In the genomic region with DNA sequence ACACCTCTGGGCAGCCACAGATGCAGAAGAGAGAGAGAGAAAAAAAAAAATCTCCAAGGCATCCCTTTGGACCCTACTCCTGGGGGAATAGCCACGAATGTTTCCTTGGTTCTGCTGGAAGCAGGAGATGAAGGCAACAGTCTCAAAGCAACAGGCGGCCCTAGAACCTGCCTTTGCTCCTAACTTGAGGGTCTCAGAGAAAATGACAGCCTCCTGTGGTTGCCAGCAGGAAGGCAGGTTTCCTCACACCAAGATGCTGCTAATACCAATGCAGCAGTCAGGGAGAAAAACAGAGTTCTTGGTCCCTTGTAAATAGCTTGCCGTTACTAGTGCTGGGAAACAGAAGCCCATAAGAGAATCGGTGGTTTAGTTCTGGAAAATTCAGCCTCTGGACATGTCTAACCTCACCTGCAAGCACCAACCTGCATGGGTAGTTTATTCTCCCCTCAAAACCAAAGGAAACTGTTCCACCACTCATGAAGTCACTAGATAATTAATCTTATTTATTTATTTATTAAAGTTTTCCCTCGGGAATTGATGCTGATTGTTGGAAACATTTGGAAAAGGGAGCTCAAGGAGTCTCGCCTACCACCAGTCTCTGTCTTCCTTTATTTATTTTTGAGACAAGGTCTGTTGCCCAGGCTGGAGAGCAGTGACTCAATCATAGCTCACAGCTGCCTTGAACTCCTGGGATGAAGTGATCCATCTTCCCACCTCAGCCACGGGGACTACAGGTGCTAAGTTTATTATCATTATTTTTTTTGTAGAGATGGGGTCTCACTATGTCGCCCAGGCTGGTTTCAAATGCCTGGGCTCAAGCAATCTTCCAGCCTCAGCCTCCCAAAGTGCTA, we compare ENCODE assay signal across 9 cellular contexts. TPM values are rescaled to one million over a fixed set of nuclear protein-coding genes. Genes with fewer than 3 reads are reported as not detected.
DNase-seq lines count a peak whose midpoint lies in the region; ATAC-seq and TF ChIP-seq lines count a peak whose summit lies in the region.
"Had no signal": no experiment of that assay in that cellular context is flagged by ENCODE, and none has a peak within 500 bp of the region (broad histone marks: within the 10 kb centered on the region; RNA-seq: fewer than 3 reads in every experiment).

No MANE protein-coding gene starts in this region.

- no peak overlapping the region for H3K9ac ChIP-seq in iPS-20b (ENCODE audit: low read depth, low read length)

- H3K4me3 ChIP-seq in iPS-20b (ENCODE audit: low read length): peak overlapping the region; percentile 70; the same call in 1 of the 2 replicates
- peak overlapping the region; percentile 52 to 70 (median 58) for H3K4me3 ChIP-seq in stomach

- peak overlapping the region; percentile 63 for H3K4me3 Mint-ChIP-seq in WTC11
- H3K4me3 Mint-ChIP-seq in stimulated activated memory B cell treated with anti-CD40 and anti-IgM and Interleukin-4, amounts not matched to agents 10 μg/mL and 1 μg/mL and 100 μg/mL, for 72 hours: no peak overlapping the region

- no peaks in the 10 kb centered on the region for H3K36me3 Mint-ChIP-seq in WTC11
- H3K36me3 Mint-ChIP-seq in stimulated activated memory B cell treated with anti-CD40 and anti-IgM and Interleukin-4, amounts not matched to agents 10 μg/mL and 1 μg/mL and 100 μg/mL, for 72 hours: no peaks in the 10 kb centered on the region

- peaks cover 37% of the 10 kb centered on the region for H3K4me1 Mint-ChIP-seq in WTC11
- peaks cover 6% of the 10 kb centered on the region for H3K4me1 Mint-ChIP-seq in stimulated activated memory B cell treated with anti-CD40 and anti-IgM and Interleukin-4, amounts not matched to agents 10 μg/mL and 1 μg/mL and 100 μg/mL, for 72 hours

- no peaks in the 10 kb centered on the region for H3K9me3 ChIP-seq in iPS-20b (ENCODE audit: insufficient read depth, low read depth, low read length)
- H3K9me3 ChIP-seq in stomach: no peaks in the 10 kb centered on the region

- CTCF ChIA-PET in WTC11 (lab: Charles Lee): interaction anchor here (1.0 to 4.7 kb wide), 3 partner anchors 23 to 62 kb away, joined by 3 to 19 read pairs (median 3); no protein-coding TSS in a partner anchor

- TF ChIP-seq CTCF in WTC11 (IDR thresholded peaks at IDR 0.05) (no peak), stomach (IDR thresholded peaks at IDR 0.05) (no peak)

- ATAC-seq in WTC11: peak; percentile 47
- no peak for ATAC-seq in stimulated activated memory B cell treated with anti-CD40 and anti-IgM and Interleukin-4, amounts not matched to agents 10 μg/mL and 1 μg/mL and 100 μg/mL, for 72 hours

- no peak overlapping the region for H3K27ac Mint-ChIP-seq in WTC11
- no peak overlapping the region for H3K27ac Mint-ChIP-seq in stimulated activated memory B cell treated with anti-CD40 and anti-IgM and Interleukin-4, amounts not matched to agents 10 μg/mL and 1 μg/mL and 100 μg/mL, for 72 hours

- POLR2A ChIA-PET in WTC11 (lab: Charles Lee): interaction anchor here (0.6 kb wide), 1 partner anchor 216 kb away, joined by 3 read pairs; no protein-coding TSS in a partner anchor

- H3K36me3 ChIP-seq in iPS-20b (ENCODE audit: insufficient read depth, low read depth, low read length): no peaks in the 10 kb centered on the region
- H3K36me3 ChIP-seq in stomach: no peaks in the 10 kb centered on the region

- H3K27me3 ChIP-seq in iPS-20b (ENCODE audit: insufficient read depth, low read length) (peaks cover 48% of the 10 kb centered on the region), stomach (peaks cover 0 to 72% (median 7%) of the 10 kb centered on the region in 3 donors)

- H3K4me1 ChIP-seq in iPS-20b (ENCODE audit: insufficient read depth, low read length): peaks cover 2% of the 10 kb centered on the region; the same call in 1 of the 2 replicates
- peaks cover 11 to 24% (median 18%) of the 10 kb centered on the region in 4 donors for H3K4me1 ChIP-seq in stomach

- peaks cover 32% of the 10 kb centered on the region for H3K27me3 Mint-ChIP-seq in WTC11 (ENCODE audit: low read depth)
- peaks cover 42% of the 10 kb centered on the region for H3K27me3 Mint-ChIP-seq in stimulated activated memory B cell treated with anti-CD40 and anti-IgM and Interleukin-4, amounts not matched to agents 10 μg/mL and 1 μg/mL and 100 μg/mL, for 72 hours

- H3K9me3 Mint-ChIP-seq in WTC11: no peaks in the 10 kb centered on the region
- H3K9me3 Mint-ChIP-seq in stimulated activated memory B cell treated with anti-CD40 and anti-IgM and Interleukin-4, amounts not matched to agents 10 μg/mL and 1 μg/mL and 100 μg/mL, for 72 hours: no peaks in the 10 kb centered on the region

- H3K27ac ChIP-seq in iPS-20b (ENCODE audit: low read length): no peak overlapping the region
- H3K27ac ChIP-seq in stomach: no peak overlapping the region
- H3K27ac ChIP-seq: SK-N-MC had no signal

- no peak for TF ChIP-seq EP300 in stomach (IDR thresholded peaks at IDR 0.05)

- peak; percentile 39 for DNase-seq in NCI-H82 (lab: John Stamatoyannopoulos, UW)
- no peak for DNase-seq in NCI-H82 treated with DMSO at 0.1 percent for 48 hours (lab: John Stamatoyannopoulos, UW; ENCODE audit: unreplicated experiment)
- DNase-seq in WTC11 (ENCODE audit: low spot score): no peak
- no peak for DNase-seq in stomach
- no peak for DNase-seq in CD1c-positive myeloid dendritic cell (ENCODE audit: extremely low spot score)
- DNase-seq in GM19240 (ENCODE audit: insufficient read length, low spot score): no peak

- TF ChIP-seq POLR2A in stomach (IDR thresholded peaks at IDR 0.05): no peak

- intact Hi-C loops in stomach (cut with DNase I; ENCODE audit: low total_unique reads): no loop called here

- 34 to 41% (median 36%) methylated on average over 8 of the region's 8 CpGs for WGBS in stomach, 5 donors

TF ChIP-seq in WTC11, 78 proteins besides CTCF, POLR2A, EP300 and RAD21:
- TF ChIP-seq, protein P1, sequence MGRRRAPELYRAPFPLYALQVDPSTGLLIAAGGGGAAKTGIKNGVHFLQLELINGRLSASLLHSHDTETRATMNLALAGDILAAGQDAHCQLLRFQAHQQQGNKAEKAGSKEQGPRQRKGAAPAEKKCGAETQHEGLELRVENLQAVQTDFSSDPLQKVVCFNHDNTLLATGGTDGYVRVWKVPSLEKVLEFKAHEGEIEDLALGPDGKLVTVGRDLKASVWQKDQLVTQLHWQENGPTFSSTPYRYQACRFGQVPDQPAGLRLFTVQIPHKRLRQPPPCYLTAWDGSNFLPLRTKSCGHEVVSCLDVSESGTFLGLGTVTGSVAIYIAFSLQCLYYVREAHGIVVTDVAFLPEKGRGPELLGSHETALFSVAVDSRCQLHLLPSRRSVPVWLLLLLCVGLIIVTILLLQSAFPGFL (CRISPR knock-in tag; IDR thresholded peaks at IDR 0.05; ENCODE audit: borderline replicate concordance): no peak
- TF ChIP-seq, protein P2, sequence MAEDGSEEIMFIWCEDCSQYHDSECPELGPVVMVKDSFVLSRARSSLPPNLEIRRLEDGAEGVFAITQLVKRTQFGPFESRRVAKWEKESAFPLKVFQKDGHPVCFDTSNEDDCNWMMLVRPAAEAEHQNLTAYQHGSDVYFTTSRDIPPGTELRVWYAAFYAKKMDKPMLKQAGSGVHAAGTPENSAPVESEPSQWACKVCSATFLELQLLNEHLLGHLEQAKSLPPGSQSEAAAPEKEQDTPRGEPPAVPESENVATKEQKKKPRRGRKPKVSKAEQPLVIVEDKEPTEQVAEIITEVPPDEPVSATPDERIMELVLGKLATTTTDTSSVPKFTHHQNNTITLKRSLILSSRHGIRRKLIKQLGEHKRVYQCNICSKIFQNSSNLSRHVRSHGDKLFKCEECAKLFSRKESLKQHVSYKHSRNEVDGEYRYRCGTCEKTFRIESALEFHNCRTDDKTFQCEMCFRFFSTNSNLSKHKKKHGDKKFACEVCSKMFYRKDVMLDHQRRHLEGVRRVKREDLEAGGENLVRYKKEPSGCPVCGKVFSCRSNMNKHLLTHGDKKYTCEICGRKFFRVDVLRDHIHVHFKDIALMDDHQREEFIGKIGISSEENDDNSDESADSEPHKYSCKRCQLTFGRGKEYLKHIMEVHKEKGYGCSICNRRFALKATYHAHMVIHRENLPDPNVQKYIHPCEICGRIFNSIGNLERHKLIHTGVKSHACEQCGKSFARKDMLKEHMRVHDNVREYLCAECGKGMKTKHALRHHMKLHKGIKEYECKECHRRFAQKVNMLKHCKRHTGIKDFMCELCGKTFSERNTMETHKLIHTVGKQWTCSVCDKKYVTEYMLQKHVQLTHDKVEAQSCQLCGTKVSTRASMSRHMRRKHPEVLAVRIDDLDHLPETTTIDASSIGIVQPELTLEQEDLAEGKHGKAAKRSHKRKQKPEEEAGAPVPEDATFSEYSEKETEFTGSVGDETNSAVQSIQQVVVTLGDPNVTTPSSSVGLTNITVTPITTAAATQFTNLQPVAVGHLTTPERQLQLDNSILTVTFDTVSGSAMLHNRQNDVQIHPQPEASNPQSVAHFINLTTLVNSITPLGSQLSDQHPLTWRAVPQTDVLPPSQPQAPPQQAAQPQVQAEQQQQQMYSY (CRISPR knock-in tag; IDR thresholded peaks at IDR 0.05): no peak
- TF ChIP-seq, protein P3, sequence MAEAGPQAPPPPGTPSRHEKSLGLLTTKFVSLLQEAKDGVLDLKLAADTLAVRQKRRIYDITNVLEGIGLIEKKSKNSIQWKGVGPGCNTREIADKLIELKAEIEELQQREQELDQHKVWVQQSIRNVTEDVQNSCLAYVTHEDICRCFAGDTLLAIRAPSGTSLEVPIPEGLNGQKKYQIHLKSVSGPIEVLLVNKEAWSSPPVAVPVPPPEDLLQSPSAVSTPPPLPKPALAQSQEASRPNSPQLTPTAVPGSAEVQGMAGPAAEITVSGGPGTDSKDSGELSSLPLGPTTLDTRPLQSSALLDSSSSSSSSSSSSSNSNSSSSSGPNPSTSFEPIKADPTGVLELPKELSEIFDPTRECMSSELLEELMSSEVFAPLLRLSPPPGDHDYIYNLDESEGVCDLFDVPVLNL (CRISPR knock-in tag; IDR thresholded peaks at IDR 0.05; ENCODE audit: borderline replicate concordance, low read depth): no peak
- TF ChIP-seq SMAD4 (CRISPR knock-in tag; IDR thresholded peaks at IDR 0.05): no peak
- TF ChIP-seq FOXP1 (CRISPR knock-in tag; IDR thresholded peaks at IDR 0.05; ENCODE audit: borderline replicate concordance): no peak
- TF ChIP-seq ZNF671 (CRISPR knock-in tag; IDR thresholded peaks at IDR 0.05): no peak
TF ChIP-seq in WTC11: peak in this region for 0.

RNA-seq across cellular contexts. Expression of a gene that starts 0.9 kb away (rescaled TPM):
- total RNA-seq in WTC11 (2021) (4.0 to 6.7 TPM (median 5.9 TPM) in 3 replicates), stomach (10 to 100 TPM in 4 of 5 donors, 1 to 10 TPM in 1; 5.3 to 35.6 (median 28.8) TPM)
- 10 to 100 TPM in 1 of 3 donors, 1 to 10 TPM in 2; 5.2 to 17.7 (median 8.2) TPM for polyA plus RNA-seq in stomach
